Comparison of ENCODE assay signal across 8 cellular contexts in the genomic region with DNA sequence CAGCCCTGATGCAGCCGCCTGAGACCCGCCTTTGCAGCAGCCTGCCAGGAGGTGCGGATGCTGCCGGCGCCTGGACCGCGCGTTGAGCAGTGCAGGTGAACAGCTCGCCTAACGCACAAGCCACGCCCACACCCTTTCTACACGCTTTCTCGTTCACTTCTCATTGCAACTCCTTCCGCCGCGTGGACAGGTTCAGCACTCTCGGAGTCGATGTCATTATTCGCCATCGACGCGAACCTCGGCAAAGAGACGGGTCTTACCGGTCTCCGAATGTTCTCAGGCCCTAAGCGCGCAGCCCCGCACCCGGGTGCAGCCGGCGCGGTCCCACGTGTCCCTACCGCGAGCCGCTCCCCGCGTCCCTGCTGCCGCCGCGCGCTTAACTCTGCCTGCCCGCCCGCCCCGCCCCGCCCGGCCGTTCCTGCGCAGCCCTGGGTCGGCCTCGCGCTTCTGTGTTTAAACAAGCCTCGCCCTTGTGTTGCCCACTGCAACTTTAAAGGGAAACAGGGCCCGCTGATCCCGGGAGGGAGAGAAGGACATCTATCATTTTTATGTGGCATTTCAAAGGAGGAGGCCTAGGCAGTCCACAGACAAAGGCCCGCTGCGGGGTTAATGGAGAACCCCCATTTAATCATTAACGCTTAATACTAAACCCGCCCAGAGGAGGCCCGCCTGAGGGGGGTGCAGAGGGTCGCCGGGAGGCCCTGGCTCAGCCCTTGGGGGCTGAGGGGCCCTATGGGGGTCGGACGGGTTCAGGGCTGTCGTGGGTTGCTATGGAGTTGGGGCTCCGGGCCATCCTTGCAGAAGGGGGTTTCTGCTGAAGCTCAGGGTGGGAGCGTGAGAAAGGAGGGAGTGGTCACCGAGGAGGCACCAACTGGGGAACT.
A peak's percentile ranks its signal among the peaks of the same experiment; 100 is the strongest.
DNase-seq lines count a peak whose midpoint lies in the region; ATAC-seq lines count a peak whose summit lies in the region.

No MANE protein-coding gene starts in this region.

- peak overlapping the region; percentile 62 for H3K4me3 ChIP-seq in iPS-20b (ENCODE audit: low read length)
- peak overlapping the region; percentile 11 for H3K4me3 ChIP-seq in skeletal muscle cell (ENCODE audit: low read depth, low read length)

- CTCF ChIA-PET in activated naive CD4-positive, alpha-beta T cell treated with anti-CD3 and anti-CD28 coated beads for 36 hours (lab: Charles Lee): no interaction called here

- no peaks in the 10 kb centered on the region for H3K36me3 ChIP-seq in iPS-20b (ENCODE audit: insufficient read depth, low read depth, low read length)

- no peaks in the 10 kb centered on the region for H3K36me3 Mint-ChIP-seq in activated naive CD4-positive, alpha-beta T cell treated with anti-CD3 and anti-CD28 coated beads for 36 hours (ENCODE audit: low read depth)

- peaks cover 63% of the 10 kb centered on the region for H3K27me3 Mint-ChIP-seq in activated naive CD4-positive, alpha-beta T cell treated with anti-CD3 and anti-CD28 coated beads for 36 hours (ENCODE audit: low read depth)

- peak; percentile 37 for DNase-seq in AG20443 (ENCODE audit: low spot score)
- peak; percentile 71 for DNase-seq in HuH-7 (ENCODE audit: low spot score)
- peak; percentile 30 for DNase-seq in activated naive CD4-positive, alpha-beta T cell treated with anti-CD3 and anti-CD28 coated beads for 36 hours
- no peak for DNase-seq in skeletal muscle cell (ENCODE audit: low read depth)
- DNase-seq in NCI-H1694 treated with DMSO at 0.1 percent for 48 hours (lab: John Stamatoyannopoulos, UW): no peak
- no peak for DNase-seq in H4 (ENCODE audit: low spot score)

- H3K27ac ChIP-seq in iPS-20b (ENCODE audit: low read length): no peak overlapping the region

- H3K4me1 ChIP-seq in iPS-20b (ENCODE audit: insufficient read depth, low read length): peaks cover 36% of the 10 kb centered on the region

- peaks cover 2% of the 10 kb centered on the region for H3K9me3 Mint-ChIP-seq in activated naive CD4-positive, alpha-beta T cell treated with anti-CD3 and anti-CD28 coated beads for 36 hours

- H3K27me3 ChIP-seq in iPS-20b (ENCODE audit: insufficient read depth, low read length): peaks cover 44% of the 10 kb centered on the region

- H3K4me1 Mint-ChIP-seq in activated naive CD4-positive, alpha-beta T cell treated with anti-CD3 and anti-CD28 coated beads for 36 hours (ENCODE audit: low read depth): peaks cover 5% of the 10 kb centered on the region

- H3K9ac ChIP-seq in iPS-20b (ENCODE audit: low read depth, low read length): peak overlapping the region; percentile 21; the same call in 1 of the 2 replicates

- H3K4me3 Mint-ChIP-seq in activated naive CD4-positive, alpha-beta T cell treated with anti-CD3 and anti-CD28 coated beads for 36 hours: no peak overlapping the region

- no peak for ATAC-seq in GM21360 (IDR thresholded peaks at IDR 0.05; ENCODE audit: unreplicated experiment)

- intact Hi-C loops in activated naive CD4-positive, alpha-beta T cell treated with anti-CD3 and anti-CD28 coated beads for 36 hours (cut with micrococcal nuclease): no loop called here

- H3K27ac Mint-ChIP-seq in activated naive CD4-positive, alpha-beta T cell treated with anti-CD3 and anti-CD28 coated beads for 36 hours: no peak overlapping the region

- 0 out of 2 replicates have a peak, but pooled peaks cover 4% of the 10 kb centered on the region for H3K9me3 ChIP-seq in iPS-20b (ENCODE audit: insufficient read depth, low read depth, low read length)

Comparison
In these comparisons a context has a peak if more than half of its experiments do, and no peak if none do; other contexts are left out.
1. DNase-seq: peak in AG20443 (single experiment), HuH-7 (single experiment) and activated naive CD4-positive, alpha-beta T cell treated with anti-CD3 and anti-CD28 coated beads for 36 hours (single experiment); none in skeletal muscle cell (single experiment), NCI-H1694 treated with DMSO at 0.1 percent for 48 hours (single experiment) and H4 (single experiment).